In the genomic region with DNA sequence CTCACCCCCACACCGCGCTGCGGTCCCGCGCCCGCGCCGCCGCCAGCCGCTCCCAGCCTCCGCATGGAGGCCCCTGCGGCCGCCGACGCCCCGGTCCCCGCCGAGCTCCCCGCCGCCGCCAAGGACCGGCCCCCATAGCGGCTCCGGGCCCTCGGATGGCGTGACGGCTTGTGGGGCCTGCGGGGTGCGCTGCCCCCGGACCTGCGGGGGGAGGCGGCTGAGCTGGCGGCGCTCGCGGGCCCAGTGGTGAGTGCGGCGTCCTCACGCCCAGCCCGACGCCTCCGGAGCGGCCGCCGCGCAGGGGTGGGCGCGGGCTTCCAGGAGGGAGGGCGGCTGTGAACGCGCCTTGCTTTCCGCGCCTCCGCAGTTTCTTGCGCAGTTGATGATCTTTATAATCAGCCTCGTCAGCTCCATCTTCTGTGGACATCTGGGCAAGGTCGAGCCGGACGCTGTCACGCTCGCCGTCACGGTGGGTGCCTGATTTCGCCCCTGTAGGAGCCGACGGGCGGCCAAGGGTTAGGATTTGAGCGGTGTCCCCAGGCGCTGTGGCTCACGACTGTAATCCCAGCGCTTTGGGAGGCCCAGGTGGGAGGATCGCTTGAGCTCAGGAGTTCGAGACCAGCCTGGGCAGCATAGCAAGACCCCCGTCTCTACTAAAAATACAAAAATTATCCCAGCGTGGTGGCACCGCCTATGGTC, we compare ENCODE assay signal across 7 cellular contexts. TPM values are rescaled to one million over a fixed set of nuclear protein-coding genes. Genes with fewer than 3 reads are reported as not detected.
DNase-seq lines count a peak whose midpoint lies in the region; ATAC-seq, FAIRE-seq and TF ChIP-seq lines count a peak whose summit lies in the region.

No MANE protein-coding gene starts in this region.

- POLR2A ChIA-PET in HepG2 (lab: Yijun Ruan, JAX), result no interaction called here

- no peaks in the 10 kb centered on the region for H3K27me3 ChIP-seq in HepG2 (ENCODE audit: control insufficient read depth in 1 of 2, insufficient read depth in 2 of 2, low read length in 2 of 2)
- peaks cover 0 to 33% (median 17%) of the 10 kb centered on the region in 3 donors for H3K27me3 ChIP-seq in stomach

- intact Hi-C loops in HepG2 (cut with micrococcal nuclease; ENCODE audit: unreplicated experiment), result no loop called here
- intact Hi-C loops in stomach (cut with DNase I; ENCODE audit: low total_unique reads), result no loop called here

- no peak for TF ChIP-seq POLR2A in HepG2 (IDR thresholded peaks at IDR 0.05; ENCODE audit: insufficient read depth in 1 of 2, low read depth in 2 of 2, low read length in 2 of 2)
- no peak for TF ChIP-seq POLR2A in stomach (IDR thresholded peaks at IDR 0.05)

- H3K36me3 ChIP-seq in HepG2 (replicated peaks in 1 of 2; ENCODE audit: control insufficient read depth in 1 of 2, insufficient read depth in 2 of 2, low read length in 2 of 2), result peaks cover 2 to 31% of the 10 kb centered on the region in 2 experiments; a peak in 3 of 5 replicates
- no peaks in the 10 kb centered on the region for H3K36me3 ChIP-seq in stomach

- in situ Hi-C loops in HepG2 (cut with HindIII; ENCODE audit: extremely low pct_ligation_motif_present, low pct_unique_long_range_greater_than_20kb), result no loop called here

- no peak overlapping the region for H3K4me2 ChIP-seq in HepG2 (ENCODE audit: low read depth, low read length)

- no peak for TF ChIP-seq CTCF in coronary artery (IDR thresholded peaks at IDR 0.05)
- no peak for TF ChIP-seq CTCF in HepG2 (CRISPR knock-in tag; IDR thresholded peaks at IDR 0.05)
- TF ChIP-seq CTCF in stomach (IDR thresholded peaks at IDR 0.05), result no peak

- DNase-seq in NCI-H2227 (lab: John Stamatoyannopoulos, UW; ENCODE audit: unreplicated experiment), result peak; percentile 34
- DNase-seq in coronary artery (ENCODE audit: low spot score), result no peak
- DNase-seq in HepG2 (ENCODE audit: low spot score), result no peak
- DNase-seq in stomach, result no peak
- no peak for DNase-seq in cortex of kidney (lab: John Stamatoyannopoulos, UW)
- DNase-seq in GM19238 (ENCODE audit: insufficient read length, low spot score), result no peak
- DNase-seq in SKM-1 (lab: John Stamatoyannopoulos, UW; ENCODE audit: unreplicated experiment), result no peak

- ATAC-seq in HepG2, result no peak

- no TSS peak for BruUV-seq in HepG2 (replicated peaks; lab: Mats Ljungman, UMichigan)

- CTCF ChIA-PET in HepG2 (lab: Yijun Ruan, JAX; ENCODE audit: low intra/inter-chr PET ratio, low total read pairs), result no interaction called here

- no peak for TF ChIP-seq RAD21 in HepG2 (CRISPR knock-in tag; IDR thresholded peaks at IDR 0.05)

- no peaks in the 10 kb centered on the region for H3K79me2 ChIP-seq in HepG2 (ENCODE audit: insufficient read depth, low read length)

- no peaks in the 10 kb centered on the region for H4K20me1 ChIP-seq in HepG2 (ENCODE audit: insufficient read depth, low read length)

- H3K9ac ChIP-seq in HepG2 (ENCODE audit: insufficient read depth, low read depth, low read length), result no peak overlapping the region

- H3K9me3 ChIP-seq in HepG2 (ENCODE audit: low read length) (no peaks in the 10 kb centered on the region), stomach (no peaks in the 10 kb centered on the region)

- FAIRE-seq in HepG2 (lab: Jason Lieb, UNC), result no peak

- H3K27ac ChIP-seq in coronary artery (peak overlapping the region in 1 of 2 donors; percentile 44), HepG2 (ENCODE audit: extremely low read length, insufficient read depth, low read length) (no peak overlapping the region), stomach (peak overlapping the region in 2 of 5 donors; percentile 33 to 64)

- H3K4me1 ChIP-seq in HepG2 (ENCODE audit: insufficient read depth, low read length), result no peaks in the 10 kb centered on the region
- peaks cover 0 to 15% (median 5%) of the 10 kb centered on the region in 4 donors for H3K4me1 ChIP-seq in stomach

- 97% methylated on average over 74 of the region's 76 CpGs for WGBS in HepG2 (ENCODE audit: low lambda C conversion rate)
- 10 to 28% (median 15%) methylated on average over 16 to 76 of the region's 76 CpGs for WGBS in stomach, 5 donors

- TF ChIP-seq EP300 in HepG2 (IDR thresholded peaks at IDR 0.05; ENCODE audit: low read depth in 2 of 2, low read length in 2 of 2) (no peak), HepG2 (CRISPR knock-in tag; IDR thresholded peaks at IDR 0.05; ENCODE audit: borderline replicate concordance) (no peak), stomach (IDR thresholded peaks at IDR 0.05) (no peak)

- H2AFZ ChIP-seq in HepG2 (ENCODE audit: low read length), result no peak overlapping the region

- H3K4me3 ChIP-seq in coronary artery (peak overlapping the region; percentile 74), HepG2 (replicated peaks in 1 of 3; ENCODE audit: insufficient read depth in 1 of 3, low read depth in 2 of 3, low read length in 3 of 3) (no peak overlapping the region), stomach (peak overlapping the region; percentile 48 to 54 (median 50))

TF ChIP-seq in HepG2, 621 proteins besides CTCF, POLR2A, EP300 and RAD21:
- TF ChIP-seq AGO2 (optimal IDR thresholded peaks at IDR 0.05; ENCODE audit: low read depth, low read length) (peak; percentile 63), ZNF121 (CRISPR knock-in tag; IDR thresholded peaks at IDR 0.05) (peak; percentile 83), BRCA1 (CRISPR knock-in tag; IDR thresholded peaks at IDR 0.05) (no peak)

RNA-seq across cellular contexts. Expression of a gene that starts 46.4 kb away (rescaled TPM):
- 38.0 and 67.5 TPM in 2 replicates for total RNA-seq in HepG2 (2016; rRNA removed; fragmentation: Illumina TruSeq; extraction: Trizol)
- 22.7 and 24.7 TPM in 2 replicates for total RNA-seq in HepG2 (2016; cell fraction: cytosol; rRNA removed; fragmentation: Illumina TruSeq; extraction: Trizol; ENCODE audit: low read depth)
- 36.6 and 66.0 TPM in 2 replicates for total RNA-seq in HepG2 (2016; cell fraction: insoluble cytoplasmic fraction; rRNA removed; fragmentation: Illumina TruSeq; extraction: Trizol)
- total RNA-seq in HepG2 (2016; cell fraction: membrane; rRNA removed; fragmentation: Illumina TruSeq; extraction: Trizol), result 42.1 and 43.9 TPM in 2 replicates
- total RNA-seq in HepG2 (2016; cell fraction: nucleus; rRNA removed; fragmentation: Illumina TruSeq; extraction: Trizol), result 68.7 and 71.8 TPM in 2 replicates
- polyA plus RNA-seq in HepG2 (2011; rRNA removed), result 42.1 and 54.0 TPM in 2 replicates
- polyA plus RNA-seq in HepG2 (2011; cell fraction: cytosol; rRNA removed), result 58.1 and 59.4 TPM in 2 replicates
- 117 and 122 TPM in 2 replicates for polyA plus RNA-seq in HepG2 (2011; cell fraction: nucleus; rRNA removed)
- polyA plus RNA-seq in HepG2 (2012), result 53.4 and 66.1 TPM in 2 replicates
- 12.9 and 14.1 TPM in 2 replicates for polyA plus RNA-seq in HepG2 (2016; cell fraction: cytosol; fragmentation: Illumina TruSeq; extraction: Trizol; ENCODE audit: low read depth)
- polyA plus RNA-seq in HepG2 (2016; cell fraction: insoluble cytoplasmic fraction; fragmentation: Illumina TruSeq; extraction: Trizol; ENCODE audit: low read depth), result 34.5 and 35.1 TPM in 2 replicates
- 25.8 and 26.4 TPM in 2 replicates for polyA plus RNA-seq in HepG2 (2016; cell fraction: membrane; fragmentation: Illumina TruSeq; extraction: Trizol; ENCODE audit: low read depth)
- 136 and 139 TPM in 2 replicates for polyA plus RNA-seq in HepG2 (2016; cell fraction: nucleus; fragmentation: Illumina TruSeq; extraction: Trizol; ENCODE audit: insufficient read depth, low read depth)
- polyA minus RNA-seq in HepG2 (2011; rRNA and poly(A)+ RNA removed; ENCODE audit: low replicate concordance), result 14.1 and 431 TPM in 2 replicates
- polyA minus RNA-seq in HepG2 (2011; cell fraction: cytosol; rRNA and poly(A)+ RNA removed), result 50.8 and 61.4 TPM in 2 replicates
- 40.2 and 44.1 TPM in 2 replicates for polyA minus RNA-seq in HepG2 (2011; cell fraction: nucleus; rRNA and poly(A)+ RNA removed)
- total RNA-seq in stomach, result 1 to 10 TPM in 1 of 5 donors, under 1 TPM in 2, not detected in 2; 0.29 to 1.3 (median 0.55) TPM
- 1 to 10 TPM in 2 of 3 donors, under 1 TPM in 1; 0.25 to 1.3 (median 1.1) TPM for polyA plus RNA-seq in stomach

Comparison
In these comparisons a context has a peak if more than half of its experiments do, and no peak if none do; other contexts are left out.
1. H3K4me3 ChIP-seq: peak in coronary artery (single experiment) and stomach (4 of 4); none in HepG2 (0 of 3).
2. RNA of a gene that starts 46.4 kb away (total RNA-seq): 22.7 to 71.8 TPM in HepG2; 0.29 to 1.3 TPM in stomach; every median in the first group is over 10 times any median in the second.